In genomic region chr21:41805643-41806042, GRCh38 we compare ENCODE assay signal across 29 cellular contexts. TPM values are rescaled to one million over a fixed set of nuclear protein-coding genes. Genes with fewer than 3 reads are reported as not detected.
"Had no signal": no experiment of that assay in that cellular context is flagged by ENCODE, and none has a peak within 500 bp of the region (broad histone marks: within the 10 kb centered on the region; RNA-seq: fewer than 3 reads in every experiment).

No MANE protein-coding gene starts in this region.

- H3K4me1 ChIP-seq: left lung, neural progenitor cell, prostate gland, thyroid gland, vagina had no signal

- H3K36me3 ChIP-seq: neural progenitor cell, prostate gland had no signal

- H3K9ac ChIP-seq: neural progenitor cell had no signal

- H2AFZ ChIP-seq: neural progenitor cell had no signal

- H3K27ac Mint-ChIP-seq: mesothelial cell of epicardium, naive B cell, nephron, neural progenitor cell had no signal

- H3K4me1 Mint-ChIP-seq: mesothelial cell of epicardium, nephron had no signal

- H3K4me2 ChIP-seq: neural progenitor cell, smooth muscle cell had no signal

- H3K9me3 Mint-ChIP-seq: nephron had no signal

- H3K9me3 ChIP-seq: gastrocnemius medialis, left lung, mucosa of descending colon, prostate gland, right atrium auricular region, stomach, thyroid gland, vagina had no signal

- H3K27me3 Mint-ChIP-seq: naive B cell had no signal

- H3K27ac ChIP-seq: dorsolateral prefrontal cortex, epithelial cell of prostate, gastrocnemius medialis, left lung, neural progenitor cell, prostate gland, right atrium auricular region, stomach, thyroid gland, vagina had no signal

- H3K4me3 ChIP-seq: dorsolateral prefrontal cortex, gastrocnemius medialis, left lung, mucosa of descending colon, neural progenitor cell, prostate gland, right atrium auricular region, smooth muscle cell, stomach, thyroid gland, vagina had no signal

- DNase-seq: dorsolateral prefrontal cortex; effector CD4-positive, alpha-beta T cell; foreskin fibroblast; gastrocnemius medialis; left cardiac atrium; left lung; mesenchymal stem cell; mucosa of descending colon; naive B cell; nucleus accumbens; stimulated activated CD4-positive, alpha-beta T cell treated with anti-CD3 and anti-CD28 coated beads, Interleukin-12 subunit alpha, Interleukin-12 subunit beta, amount 100 ng/mL, for 4 hours; stimulated activated CD4-positive, alpha-beta T cell treated with anti-CD3 and anti-CD28 coated beads, Interleukin-1b, Interleukin-23, amount 100 ng/mL, for 48 hours; stimulated activated CD4-positive, alpha-beta T cell treated with anti-CD3 and anti-CD28 coated beads, Interleukin-4, amount 100 ng/mL, for 1 hour; stimulated activated CD8-positive, alpha-beta memory T cell treated with anti-CD3 and anti-CD28 coated beads, Interleukin-4, amount 100 ng/mL, for 48 hours; stimulated activated naive CD4-positive, alpha-beta T cell; stomach; thyroid gland; trophoblast cell had no signal

- ATAC-seq: esophagus mucosa, gastrocnemius medialis, left cardiac atrium, left lung, mucosa of descending colon, sciatic nerve had no signal

- H3K27me3 ChIP-seq: dorsolateral prefrontal cortex, gastrocnemius medialis, left lung, neural progenitor cell, right atrium auricular region, stomach, thyroid gland, vagina had no signal

- H3K4me3 Mint-ChIP-seq: mesothelial cell of epicardium, nephron, neural progenitor cell had no signal

RNA-seq across cellular contexts. Expression of gene RIPK4, which starts 38.8 kb away (rescaled TPM):
- total RNA-seq: temporal lobe had no signal
